21 cellular contexts compared by ENCODE assay signal in the genomic region with DNA sequence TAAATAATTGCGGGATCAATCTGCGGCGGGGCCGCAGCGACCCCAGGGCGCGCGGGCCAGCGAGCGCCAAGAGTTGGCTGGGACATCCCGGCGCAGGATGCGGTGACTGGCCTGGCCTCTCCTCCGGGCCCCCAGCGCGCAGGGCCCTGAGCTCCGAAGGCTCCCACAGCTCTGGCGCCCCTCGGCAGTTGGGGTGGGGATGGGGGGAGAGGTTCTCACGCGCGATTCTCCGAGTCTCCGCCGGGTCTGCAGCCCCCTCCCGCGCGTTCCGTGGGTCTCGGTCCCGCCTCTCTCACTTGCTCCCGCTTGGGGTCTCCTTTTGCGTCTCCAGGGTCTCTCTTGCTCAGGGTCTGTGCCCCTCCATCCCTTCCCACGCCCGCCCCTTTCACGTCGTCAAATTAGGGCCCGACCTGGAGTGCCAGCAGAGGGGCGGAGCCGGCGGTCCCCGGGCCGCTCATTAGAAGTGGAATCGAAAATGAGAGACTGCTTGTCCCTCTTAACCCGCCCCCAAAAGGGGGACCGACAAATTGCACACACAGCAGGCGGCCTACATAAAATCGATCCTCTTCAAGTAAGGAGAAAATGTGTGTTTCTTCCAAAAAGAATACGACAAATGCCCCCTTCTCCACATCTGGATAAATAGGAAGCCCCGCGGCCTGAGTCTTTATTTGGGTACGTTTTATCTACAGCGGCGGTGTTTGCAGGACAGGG. TPM values are rescaled to one million over a fixed set of nuclear protein-coding genes. Genes with fewer than 3 reads are reported as not detected.
DNase-seq lines count a peak whose midpoint lies in the region; ATAC-seq and TF ChIP-seq lines count a peak whose summit lies in the region.
"Had no signal": no experiment of that assay in that cellular context is flagged by ENCODE, and none has a peak within 500 bp of the region (broad histone marks: within the 10 kb centered on the region; RNA-seq: fewer than 3 reads in every experiment).

No MANE protein-coding gene starts in this region.

- CTCF ChIA-PET in activated CD8-positive, alpha-beta memory T cell treated with anti-CD3 and anti-CD28 coated beads, Interleukin-2, amount 10 ng/mL, durations not matched to agents 7 days and 5 days (lab: Charles Lee), result no interaction called here

- no peak overlapping the region for H3K4me3 Mint-ChIP-seq in activated CD8-positive, alpha-beta memory T cell treated with anti-CD3 and anti-CD28 coated beads, Interleukin-2, amount 10 ng/mL, durations not matched to agents 7 days and 5 days
- H3K4me3 Mint-ChIP-seq in chondrocyte (ENCODE audit: unreplicated experiment), result no peak overlapping the region
- H3K4me3 Mint-ChIP-seq: dendritic cell treated with granulocyte-macrophage colony-stimulating factor and Interleukin-4, amounts not matched to agents 40 ng/mL and 50 ng/mL, for 4 days; stimulated activated effector memory CD8-positive, alpha-beta T cell treated with anti-CD3 and anti-CD28 coated beads, Interleukin-12 subunit alpha, Interleukin-12 subunit beta, amount 100 ng/mL, for 72 hours had no signal

- H3K27me3 ChIP-seq in effector memory CD4-positive, alpha-beta T cell (replicated peaks; ENCODE audit: control insufficient read depth, insufficient read depth, low read length, poor library complexity, severe bottlenecking), result peaks cover 61% of the 10 kb centered on the region

- ATAC-seq in activated CD8-positive, alpha-beta memory T cell treated with anti-CD3 and anti-CD28 coated beads, Interleukin-2, amount 10 ng/mL, durations not matched to agents 7 days and 5 days, result no peak
- no peak for ATAC-seq in omental fat pad (ENCODE audit: low FRiP score)
- ATAC-seq: activated CD4-positive, CD25-positive, alpha-beta regulatory T cell treated with anti-CD3 and anti-CD28 coated beads, Interleukin-2, amount 50 U/mL, for 24 hours; mucosa of descending colon; stimulated activated effector memory CD8-positive, alpha-beta T cell treated with anti-CD3 and anti-CD28 coated beads, Interleukin-12 subunit alpha, Interleukin-12 subunit beta, amount 100 ng/mL, for 72 hours had no signal

- peaks cover 20% of the 10 kb centered on the region for H3K4me1 ChIP-seq in effector memory CD4-positive, alpha-beta T cell (ENCODE audit: control insufficient read depth, insufficient read depth, low read length, poor library complexity, severe bottlenecking)
- H3K4me1 ChIP-seq: parathyroid adenoma had no signal

- intact Hi-C loops in posterior vena cava (cut with DNase I), result no loop called here

- DNase-seq in activated CD8-positive, alpha-beta memory T cell treated with anti-CD3 and anti-CD28 coated beads, Interleukin-2, amount 10 ng/mL, durations not matched to agents 7 days and 5 days, result no peak
- DNase-seq in activated CD8-positive, alpha-beta memory T cell treated with anti-CD3 and anti-CD28 coated beads, Interleukin-2, amount 50 U/mL, for 4 hours, result no peak
- DNase-seq in GM03348 (ENCODE audit: low spot score) (peak; percentile 5), chondrocyte (ENCODE audit: low spot score) (peak; percentile 59), posterior vena cava (ENCODE audit: low spot score) (peak; percentile 73), omental fat pad (ENCODE audit: low spot score) (no peak), NCI-H345 treated with DMSO at 0.1 percent for 48 hours (lab: John Stamatoyannopoulos, UW; ENCODE audit: unreplicated experiment) (no peak)
- no peak for DNase-seq in effector memory CD4-positive, alpha-beta T cell
- DNase-seq: COR-L47, GDM1, kidney, mucosa of descending colon, NCI-H774, Peyer's patch had no signal

- no peaks in the 10 kb centered on the region for H3K36me3 ChIP-seq in effector memory CD4-positive, alpha-beta T cell (ENCODE audit: control insufficient read depth, insufficient read depth, low read length)
- H3K36me3 ChIP-seq: esophagus muscularis mucosa, Peyer's patch, upper lobe of left lung had no signal

- TF ChIP-seq CTCF in chondrocyte (IDR thresholded peaks at IDR 0.05) (no peak), omental fat pad (IDR thresholded peaks at IDR 0.05) (no peak)

- peaks cover 4% of the 10 kb centered on the region for H3K36me3 Mint-ChIP-seq in activated CD8-positive, alpha-beta memory T cell treated with anti-CD3 and anti-CD28 coated beads, Interleukin-2, amount 10 ng/mL, durations not matched to agents 7 days and 5 days
- H3K36me3 Mint-ChIP-seq in chondrocyte (ENCODE audit: low read depth), result no peaks in the 10 kb centered on the region

- H3K9me3 ChIP-seq in effector memory CD4-positive, alpha-beta T cell (ENCODE audit: control insufficient read depth, low read length), result no peaks in the 10 kb centered on the region
- H3K9me3 ChIP-seq: esophagus muscularis mucosa, mucosa of descending colon, Peyer's patch, upper lobe of left lung had no signal

- H3K4me3 ChIP-seq in effector memory CD4-positive, alpha-beta T cell (ENCODE audit: insufficient read depth, low read depth, low read length, poor library complexity, severe bottlenecking), result no peak overlapping the region
- H3K4me3 ChIP-seq: mucosa of descending colon, Peyer's patch, smooth muscle cell, upper lobe of left lung had no signal

- H3K9me3 Mint-ChIP-seq in activated CD8-positive, alpha-beta memory T cell treated with anti-CD3 and anti-CD28 coated beads, Interleukin-2, amount 10 ng/mL, durations not matched to agents 7 days and 5 days (ENCODE audit: low read depth), result no peaks in the 10 kb centered on the region
- no peaks in the 10 kb centered on the region for H3K9me3 Mint-ChIP-seq in chondrocyte (ENCODE audit: low read depth)
- H3K9me3 Mint-ChIP-seq: dendritic cell treated with granulocyte-macrophage colony-stimulating factor and Interleukin-4, amounts not matched to agents 40 ng/mL and 50 ng/mL, for 4 days; stimulated activated effector memory CD8-positive, alpha-beta T cell treated with anti-CD3 and anti-CD28 coated beads, Interleukin-12 subunit alpha, Interleukin-12 subunit beta, amount 100 ng/mL, for 72 hours had no signal

- H3K4me1 Mint-ChIP-seq in activated CD8-positive, alpha-beta memory T cell treated with anti-CD3 and anti-CD28 coated beads, Interleukin-2, amount 10 ng/mL, durations not matched to agents 7 days and 5 days, result no peaks in the 10 kb centered on the region
- H3K4me1 Mint-ChIP-seq in chondrocyte (ENCODE audit: low read depth), result no peaks in the 10 kb centered on the region

- H3K27ac ChIP-seq in effector memory CD4-positive, alpha-beta T cell (ENCODE audit: insufficient read depth, low read length, poor library complexity, severe bottlenecking), result no peak overlapping the region
- H3K27ac ChIP-seq: esophagus muscularis mucosa, parathyroid adenoma, Peyer's patch, upper lobe of left lung had no signal

- peaks cover 52% of the 10 kb centered on the region for H3K27me3 Mint-ChIP-seq in activated CD8-positive, alpha-beta memory T cell treated with anti-CD3 and anti-CD28 coated beads, Interleukin-2, amount 10 ng/mL, durations not matched to agents 7 days and 5 days
- H3K27me3 Mint-ChIP-seq in chondrocyte (ENCODE audit: low read depth), result peaks cover 9% of the 10 kb centered on the region

- peak overlapping the region; percentile 63 for H3K27ac Mint-ChIP-seq in activated CD8-positive, alpha-beta memory T cell treated with anti-CD3 and anti-CD28 coated beads, Interleukin-2, amount 10 ng/mL, durations not matched to agents 7 days and 5 days
- H3K27ac Mint-ChIP-seq in chondrocyte (ENCODE audit: unreplicated experiment), result no peak overlapping the region
- H3K27ac Mint-ChIP-seq: dendritic cell treated with granulocyte-macrophage colony-stimulating factor and Interleukin-4, amounts not matched to agents 40 ng/mL and 50 ng/mL, for 4 days; stimulated activated effector memory CD8-positive, alpha-beta T cell treated with anti-CD3 and anti-CD28 coated beads, Interleukin-12 subunit alpha, Interleukin-12 subunit beta, amount 100 ng/mL, for 72 hours had no signal

RNA-seq across cellular contexts. Expression of gene NKX1-1, which starts 0.9 kb away (rescaled TPM):
- total RNA-seq in activated CD8-positive, alpha-beta memory T cell treated with anti-CD3 and anti-CD28 coated beads, Interleukin-2, amount 10 ng/mL, durations not matched to agents 7 days and 5 days, result not detected
- total RNA-seq in chondrocyte (not detected in 3 replicates), posterior vena cava (not detected), omental fat pad (not detected)
- total RNA-seq: esophagus muscularis mucosa, kidney, mucosa of descending colon, Peyer's patch, smooth muscle cell, upper lobe of left lung had no signal

Comparison
In these comparisons a context has a peak if more than half of its experiments do, and no peak if none do; other contexts are left out.
1. DNase-seq: peak in GM03348 (single experiment), chondrocyte (single experiment) and posterior vena cava (single experiment); none in activated CD8-positive, alpha-beta memory T cell treated with anti-CD3 and anti-CD28 coated beads, Interleukin-2, amount 10 ng/mL, durations not matched to agents 7 days and 5 days (single experiment), activated CD8-positive, alpha-beta memory T cell treated with anti-CD3 and anti-CD28 coated beads, Interleukin-2, amount 50 U/mL, for 4 hours (single experiment), omental fat pad (single experiment), NCI-H345 treated with DMSO at 0.1 percent for 48 hours (single experiment) and effector memory CD4-positive, alpha-beta T cell (0 of 3).